Comparison of ENCODE assay signal across 34 cellular contexts in genomic region chr3:20052851-20053250, GRCh38. TPM values are rescaled to one million over a fixed set of nuclear protein-coding genes. Genes with fewer than 3 reads are reported as not detected.
DNase-seq lines count a peak whose midpoint lies in the region; ATAC-seq and TF ChIP-seq lines count a peak whose summit lies in the region.
"Had no signal": no experiment of that assay in that cellular context is flagged by ENCODE, and none has a peak within 500 bp of the region (broad histone marks: within the 10 kb centered on the region; RNA-seq: fewer than 3 reads in every experiment).

No MANE protein-coding gene starts in this region.

- POLR2A ChIA-PET in activated CD4-positive, alpha-beta T cell treated with anti-CD3 and anti-CD28 coated beads for 36 hours (lab: Charles Lee) = interaction anchor here (1.1 to 4.2 kb wide), 2 partner anchors 12 to 114 kb away, joined by 11 to 19 read pairs; partner anchors contain the start of gene KAT2B
- POLR2A ChIA-PET in T-cell (lab: Charles Lee) = interaction anchor here (1.4 to 1.5 kb wide), 2 partner anchors 12 kb away, joined by 3 to 6 read pairs; partner anchors contain the start of gene KAT2B (in 2 of the 2)

- CTCF ChIA-PET in activated CD4-positive, alpha-beta T cell treated with anti-CD3 and anti-CD28 coated beads for 36 hours (lab: Charles Lee) = interaction anchor here (6.0 kb wide), 1 partner anchor 11 kb away, joined by 24 read pairs; the partner anchor contains the start of gene KAT2B
- CTCF ChIA-PET in T-cell (lab: Charles Lee) = interaction anchor here (0.7 to 1.4 kb wide), 2 partner anchors 12 to 22 kb away, joined by 3 to 6 read pairs; no protein-coding TSS in a partner anchor

- in situ Hi-C loops in ACHN (cut with HindIII; ENCODE audit: low pct_ligation_motif_present, low pct_unique_long_range_greater_than_20kb, low sequenced_read_pairs) = no loop called here

- H3K36me3 ChIP-seq in CD4-positive, CD25-positive, alpha-beta regulatory T cell (ENCODE audit: control insufficient read depth, insufficient read depth, low read length) = peaks cover 9% of the 10 kb centered on the region
- H3K36me3 ChIP-seq: BE2C, SJCRH30, thyroid gland had no signal

- peak overlapping the region; percentile 18 for H3K27ac Mint-ChIP-seq in activated CD4-positive, alpha-beta T cell treated with anti-CD3 and anti-CD28 coated beads, Interleukin-2, amount 10 ng/mL, durations not matched to agents 24 days and 14 days
- no peak overlapping the region for H3K27ac Mint-ChIP-seq in activated CD4-positive, alpha-beta T cell treated with anti-CD3 and anti-CD28 coated beads for 36 hours
- peak overlapping the region in 2 of 3 donors; percentile 36 to 84 for H3K27ac Mint-ChIP-seq in CD4-positive, CD25-positive, alpha-beta regulatory T cell
- H3K27ac Mint-ChIP-seq in T-cell (peak overlapping the region; percentile 15 to 71), natural killer cell (peak overlapping the region; percentile 79 to 81)
- H3K27ac Mint-ChIP-seq: activated T-helper 2 cell treated with anti-CD3 and anti-CD28 coated beads, Interferon-gamma antibody, Interleukin-2, Interleukin-4, amounts not matched to agents 10 μg/mL and 5 μg/mL and 100 μg/mL, durations not matched to agents 14 hours and 24 hours and 36 hours; brain had no signal

- H3K36me3 Mint-ChIP-seq in activated CD4-positive, alpha-beta T cell treated with anti-CD3 and anti-CD28 coated beads, Interleukin-2, amount 10 ng/mL, durations not matched to agents 24 days and 14 days (ENCODE audit: low read depth) = peaks cover 15% of the 10 kb centered on the region
- H3K36me3 Mint-ChIP-seq in activated CD4-positive, alpha-beta T cell treated with anti-CD3 and anti-CD28 coated beads for 36 hours (ENCODE audit: low read depth) = peaks cover 1% of the 10 kb centered on the region
- no peaks in the 10 kb centered on the region for H3K36me3 Mint-ChIP-seq in CD4-positive, CD25-positive, alpha-beta regulatory T cell
- peaks cover 8% of the 10 kb centered on the region for H3K36me3 Mint-ChIP-seq in T-cell
- no peaks in the 10 kb centered on the region for H3K36me3 Mint-ChIP-seq in natural killer cell
- H3K36me3 Mint-ChIP-seq: brain had no signal

- H3K4me1 ChIP-seq in CD4-positive, CD25-positive, alpha-beta regulatory T cell (ENCODE audit: control insufficient read depth, insufficient read depth, low read length, poor library complexity, severe bottlenecking) = peaks cover 63% of the 10 kb centered on the region
- peaks cover 35% of the 10 kb centered on the region for H3K4me1 ChIP-seq in foreskin keratinocyte
- H3K4me1 ChIP-seq: BE2C had no signal

- no peaks in the 10 kb centered on the region for H3K9me3 Mint-ChIP-seq in activated CD4-positive, alpha-beta T cell treated with anti-CD3 and anti-CD28 coated beads, Interleukin-2, amount 10 ng/mL, durations not matched to agents 24 days and 14 days
- no peaks in the 10 kb centered on the region for H3K9me3 Mint-ChIP-seq in activated CD4-positive, alpha-beta T cell treated with anti-CD3 and anti-CD28 coated beads for 36 hours (ENCODE audit: low read depth)
- H3K9me3 Mint-ChIP-seq in CD4-positive, CD25-positive, alpha-beta regulatory T cell = no peaks in the 10 kb centered on the region
- no peaks in the 10 kb centered on the region for H3K9me3 Mint-ChIP-seq in T-cell
- H3K9me3 Mint-ChIP-seq in natural killer cell = no peaks in the 10 kb centered on the region
- H3K9me3 Mint-ChIP-seq: activated T-helper 2 cell treated with anti-CD3 and anti-CD28 coated beads, Interferon-gamma antibody, Interleukin-2, Interleukin-4, amounts not matched to agents 10 μg/mL and 5 μg/mL and 100 μg/mL, durations not matched to agents 14 hours and 24 hours and 36 hours; brain had no signal

- H3K9me3 ChIP-seq in CD4-positive, CD25-positive, alpha-beta regulatory T cell (ENCODE audit: control insufficient read depth in 2 of 2, low read length in 2 of 2) = no peaks in the 10 kb centered on the region
- H3K9me3 ChIP-seq: BE2C, SJCRH30, thyroid gland had no signal

- no peak for ATAC-seq in activated CD4-positive, alpha-beta T cell treated with anti-CD3 and anti-CD28 coated beads for 36 hours
- no peak for ATAC-seq in CD4-positive, CD25-positive, alpha-beta regulatory T cell (ENCODE audit: low read depth in 2 of 2)
- ATAC-seq in T-cell (replicated peaks in 1 of 4) (no peak), natural killer cell (no peak), foreskin keratinocyte (no peak)
- ATAC-seq: activated CD8-positive, alpha-beta memory T cell treated with anti-CD3 and anti-CD28 coated beads, Interleukin-2, amount 10 ng/mL, durations not matched to agents 7 days and 5 days; stimulated activated naive CD8-positive, alpha-beta T cell treated with anti-CD3 and anti-CD28 coated beads, Interleukin-15, Interleukin-2, amounts not matched to agents 100 U/mL and 50 U/mL, for 24 hours had no signal

- no peaks in the 10 kb centered on the region for H3K27me3 ChIP-seq in CD4-positive, CD25-positive, alpha-beta regulatory T cell (ENCODE audit: control insufficient read depth, insufficient read depth, low read length)
- no peaks in the 10 kb centered on the region for H3K27me3 ChIP-seq in foreskin keratinocyte
- H3K27me3 ChIP-seq: BE2C, SJCRH30, thyroid gland had no signal

- TF ChIP-seq CTCF in natural killer cell (IDR thresholded peaks at IDR 0.05) (no peak), foreskin keratinocyte (conservative IDR thresholded peaks at IDR 0.05) (no peak)

- H3K4me3 Mint-ChIP-seq in activated CD4-positive, alpha-beta T cell treated with anti-CD3 and anti-CD28 coated beads, Interleukin-2, amount 10 ng/mL, durations not matched to agents 24 days and 14 days = no peak overlapping the region
- H3K4me3 Mint-ChIP-seq in activated CD4-positive, alpha-beta T cell treated with anti-CD3 and anti-CD28 coated beads for 36 hours = no peak overlapping the region
- H3K4me3 Mint-ChIP-seq in CD4-positive, CD25-positive, alpha-beta regulatory T cell = peak overlapping the region in 1 of 4 donors; percentile 65
- no peak overlapping the region for H3K4me3 Mint-ChIP-seq in T-cell
- no peak overlapping the region for H3K4me3 Mint-ChIP-seq in natural killer cell
- H3K4me3 Mint-ChIP-seq: activated CD8-positive, alpha-beta memory T cell treated with anti-CD3 and anti-CD28 coated beads, Interleukin-2, amount 10 ng/mL, durations not matched to agents 7 days and 5 days; brain had no signal

- intact Hi-C loops in activated CD4-positive, alpha-beta T cell treated with anti-CD3 and anti-CD28 coated beads, Interleukin-2, amount 10 ng/mL, durations not matched to agents 24 days and 14 days (cut with micrococcal nuclease) = no loop called here
- intact Hi-C loops in activated CD4-positive, alpha-beta T cell treated with anti-CD3 and anti-CD28 coated beads for 36 hours (cut with DNase I, micrococcal nuclease) = loop anchor here in 1 of 2 experiments (10.0 kb wide), 1 partner anchor 1398 kb away; no protein-coding TSS in a partner anchor
- intact Hi-C loops in natural killer cell (cut with micrococcal nuclease) = no loop called here

- no peaks in the 10 kb centered on the region for H3K27me3 Mint-ChIP-seq in activated CD4-positive, alpha-beta T cell treated with anti-CD3 and anti-CD28 coated beads, Interleukin-2, amount 10 ng/mL, durations not matched to agents 24 days and 14 days
- H3K27me3 Mint-ChIP-seq in activated CD4-positive, alpha-beta T cell treated with anti-CD3 and anti-CD28 coated beads for 36 hours = no peaks in the 10 kb centered on the region
- H3K27me3 Mint-ChIP-seq in CD4-positive, CD25-positive, alpha-beta regulatory T cell = no peaks in the 10 kb centered on the region
- H3K27me3 Mint-ChIP-seq in T-cell (no peaks in the 10 kb centered on the region), natural killer cell (ENCODE audit: low read depth in 2 of 2) (no peaks in the 10 kb centered on the region)
- H3K27me3 Mint-ChIP-seq: activated CD8-positive, alpha-beta memory T cell treated with anti-CD3 and anti-CD28 coated beads, Interleukin-2, amount 10 ng/mL, durations not matched to agents 7 days and 5 days; brain had no signal

- H3K4me1 Mint-ChIP-seq in activated CD4-positive, alpha-beta T cell treated with anti-CD3 and anti-CD28 coated beads, Interleukin-2, amount 10 ng/mL, durations not matched to agents 24 days and 14 days = peaks cover 35% of the 10 kb centered on the region
- peaks cover 47% of the 10 kb centered on the region for H3K4me1 Mint-ChIP-seq in activated CD4-positive, alpha-beta T cell treated with anti-CD3 and anti-CD28 coated beads for 36 hours
- H3K4me1 Mint-ChIP-seq in CD4-positive, CD25-positive, alpha-beta regulatory T cell = peaks cover 23 to 53% (median 43%) of the 10 kb centered on the region in 4 donors
- H3K4me1 Mint-ChIP-seq in T-cell (peaks cover 47 to 56% (median 52%) of the 10 kb centered on the region in 3 donors), natural killer cell (peaks cover 51 to 52% of the 10 kb centered on the region in 2 donors)

- H3K27ac ChIP-seq in CD4-positive, CD25-positive, alpha-beta regulatory T cell (ENCODE audit: insufficient read depth, low read length, poor library complexity, severe bottlenecking) = peak overlapping the region; percentile 49
- no peak overlapping the region for H3K27ac ChIP-seq in foreskin keratinocyte
- H3K27ac ChIP-seq: HL-60, SJCRH30, thyroid gland had no signal

- H3K4me3 ChIP-seq in CD4-positive, CD25-positive, alpha-beta regulatory T cell (ENCODE audit: low read depth, low read length) = no peak overlapping the region
- H3K4me3 ChIP-seq: SJCRH30, thyroid gland had no signal

- no peak for DNase-seq in activated CD4-positive, alpha-beta T cell treated with anti-CD3 and anti-CD28 coated beads, Interleukin-2, amount 10 ng/mL, durations not matched to agents 24 days and 14 days
- no peak for DNase-seq in activated CD4-positive, alpha-beta T cell treated with anti-CD3 and anti-CD28 coated beads for 36 hours
- DNase-seq in CD4-positive, CD25-positive, alpha-beta regulatory T cell = no peak
- DNase-seq in T-cell (no peak), natural killer cell (no peak), foreskin keratinocyte (no peak), NCI-H345 treated with DMSO at 0.1 percent for 48 hours (lab: John Stamatoyannopoulos, UW; ENCODE audit: unreplicated experiment) (no peak), ACHN (no peak)
- DNase-seq: activated CD4-positive, alpha-beta T cell treated with anti-CD3 and anti-CD28 coated beads for 1 hour; activated CD8-positive, alpha-beta memory T cell treated with anti-CD3 and anti-CD28 coated beads, Interleukin-2, amount 10 ng/mL, durations not matched to agents 7 days and 5 days; BE2C; COR-L47; DMS53; islet precursor cell; NCI-H1092; NCI-H187 treated with DMSO at 0.1 percent for 48 hours; NCI-H526 treated with DMSO at 0.1 percent for 48 hours; occipital lobe; SJCRH30; stimulated activated CD4-positive, alpha-beta T cell treated with anti-CD3 and anti-CD28 coated beads, Interleukin-15, amount 100 ng/mL, for 24 hours; stimulated activated naive CD8-positive, alpha-beta T cell treated with anti-CD3 and anti-CD28 coated beads, Interleukin-15, Interleukin-2, amounts not matched to agents 100 U/mL and 50 U/mL, for 24 hours; thyroid gland had no signal

RNA-seq across cellular contexts. Expression of gene KAT2B, which starts 12.6 kb away (rescaled TPM):
- total RNA-seq in activated CD4-positive, alpha-beta T cell treated with anti-CD3 and anti-CD28 coated beads, Interleukin-2, amount 10 ng/mL, durations not matched to agents 24 days and 14 days = 23.3 and 27.9 TPM in 2 replicates
- 10 to 100 TPM; 17.2 to 18.5 TPM for total RNA-seq in activated CD4-positive, alpha-beta T cell treated with anti-CD3 and anti-CD28 coated beads for 36 hours
- total RNA-seq in CD4-positive, CD25-positive, alpha-beta regulatory T cell = 185 TPM
- 10 to 100 TPM in 1 of 4 donors, 1 to 10 TPM in 3; 5.7 to 11.0 (median 7.9) TPM for polyA plus RNA-seq in CD4-positive, CD25-positive, alpha-beta regulatory T cell
- total RNA-seq in T-cell (10 to 100 TPM; 49.5 to 98.8 (median 80.8) TPM), natural killer cell (100 to 1,000 TPM; 132 to 156 (median 146) TPM), foreskin keratinocyte (4.5 and 6.9 TPM in 2 replicates)
- 0.95 and 1.2 TPM in 2 replicates for polyA plus RNA-seq in foreskin keratinocyte

RNA-seq across cellular contexts. Expression of gene PP2D1, which starts 40.8 kb away (rescaled TPM):
- total RNA-seq in activated CD4-positive, alpha-beta T cell treated with anti-CD3 and anti-CD28 coated beads, Interleukin-2, amount 10 ng/mL, durations not matched to agents 24 days and 14 days = not detected in 2 replicates
- total RNA-seq in activated CD4-positive, alpha-beta T cell treated with anti-CD3 and anti-CD28 coated beads for 36 hours = not detected
- total RNA-seq in CD4-positive, CD25-positive, alpha-beta regulatory T cell = not detected
- polyA plus RNA-seq in CD4-positive, CD25-positive, alpha-beta regulatory T cell = 1 to 10 TPM in 1 of 4 donors, under 1 TPM in 3; 0.16 to 1.2 (median 0.21) TPM
- not detected for total RNA-seq in T-cell
- not detected for total RNA-seq in natural killer cell
- total RNA-seq in foreskin keratinocyte = not detected in 2 replicates
- polyA plus RNA-seq in foreskin keratinocyte = not detected in 2 replicates
- total RNA-seq: activated CD8-positive, alpha-beta memory T cell treated with anti-CD3 and anti-CD28 coated beads, Interleukin-2, amount 10 ng/mL, durations not matched to agents 7 days and 5 days; activated T-helper 2 cell treated with anti-CD3 and anti-CD28 coated beads, Interferon-gamma antibody, Interleukin-2, Interleukin-4, amounts not matched to agents 10 μg/mL and 5 μg/mL and 100 μg/mL, durations not matched to agents 14 hours and 24 hours and 36 hours; cerebellum; G401; glomerular endothelial cell; H1; LHCN-M2; liver; occipital lobe; pulmonary artery endothelial cell; RPMI7951; SJCRH30; T-helper 1 cell treated with Interleukin-12 subunit alpha and Interleukin-12 subunit beta and Interleukin-4 antibody, amounts not matched to agents 30 ng/mL and 1 ng/mL, for 36 hours; thyroid gland had no signal
- polyA plus RNA-seq: H1 had no signal
